Comparison of ENCODE assay signal across 13 cellular contexts in genomic region chr7:64180989-64181388, GRCh38. TPM values are rescaled to one million over a fixed set of nuclear protein-coding genes. Genes with fewer than 3 reads are reported as not detected.
DNase-seq lines count a peak whose midpoint lies in the region; ATAC-seq and TF ChIP-seq lines count a peak whose summit lies in the region.
"Had no signal": no experiment of that assay in that cellular context is flagged by ENCODE, and none has a peak within 500 bp of the region (broad histone marks: within the 10 kb centered on the region; RNA-seq: fewer than 3 reads in every experiment).

No MANE protein-coding gene starts in this region.

- H3K9ac ChIP-seq in DND-41 (ENCODE audit: low read depth, low read length) = no peak overlapping the region

- H3K4me1 ChIP-seq in DND-41 (ENCODE audit: insufficient read depth, low read length) = no peaks in the 10 kb centered on the region

- H3K36me3 Mint-ChIP-seq in chondrocyte (ENCODE audit: low read depth) = peaks cover 2% of the 10 kb centered on the region

- H3K4me3 Mint-ChIP-seq in chondrocyte (ENCODE audit: unreplicated experiment) = no peak overlapping the region
- H3K4me3 Mint-ChIP-seq: natural killer cell had no signal

- H3K79me2 ChIP-seq in DND-41 (ENCODE audit: insufficient read depth, low read length) = no peaks in the 10 kb centered on the region

- H3K9me3 ChIP-seq in DND-41 (ENCODE audit: insufficient read depth, low read length, severe bottlenecking) = peaks cover 23% of the 10 kb centered on the region

- no peak overlapping the region for H3K27ac ChIP-seq in DND-41 (ENCODE audit: low read length)

- no peaks in the 10 kb centered on the region for H4K20me1 ChIP-seq in DND-41 (ENCODE audit: insufficient read depth, low read length)

- no peak for ATAC-seq in DND-41 (ENCODE audit: insufficient read depth, low read depth)
- no peak for ATAC-seq in GM21825 (IDR thresholded peaks at IDR 0.05; ENCODE audit: unreplicated experiment)
- ATAC-seq in sciatic nerve = no peak
- ATAC-seq: natural killer cell had no signal

- intact Hi-C loops in sciatic nerve (cut with DNase I) = loop anchor here (5.0 kb wide), 1 partner anchor 436 kb away; no protein-coding TSS in a partner anchor

- H3K27me3 ChIP-seq in DND-41 (ENCODE audit: insufficient read depth, low read length, poor library complexity) = no peaks in the 10 kb centered on the region

- H3K4me2 ChIP-seq in DND-41 (ENCODE audit: insufficient read depth, low read length) = no peak overlapping the region
- H3K4me2 ChIP-seq: smooth muscle cell had no signal

- no peak overlapping the region for H3K27ac Mint-ChIP-seq in chondrocyte (ENCODE audit: unreplicated experiment)
- H3K27ac Mint-ChIP-seq: natural killer cell had no signal

- no peaks in the 10 kb centered on the region for H3K4me1 Mint-ChIP-seq in chondrocyte (ENCODE audit: low read depth)
- H3K4me1 Mint-ChIP-seq: natural killer cell had no signal

- H3K9me3 Mint-ChIP-seq in chondrocyte (ENCODE audit: low read depth) = peaks cover 44% of the 10 kb centered on the region

- no peaks in the 10 kb centered on the region for H3K36me3 ChIP-seq in DND-41 (ENCODE audit: insufficient read depth, low read length)

- TF ChIP-seq CTCF in AG09309 (IDR thresholded peaks at IDR 0.05; ENCODE audit: control insufficient read depth, insufficient read depth, low read depth, low read length, missing control alignments) = peak; percentile 13
- TF ChIP-seq CTCF in DND-41 (IDR thresholded peaks at IDR 0.05; ENCODE audit: borderline replicate concordance, extremely low read depth, low read length, poor library complexity, severe bottlenecking) = peak; percentile 45
- TF ChIP-seq CTCF in chondrocyte (IDR thresholded peaks at IDR 0.05) = peak; percentile 13

- H3K27me3 Mint-ChIP-seq in chondrocyte (ENCODE audit: low read depth) = no peaks in the 10 kb centered on the region

- no peak overlapping the region for H2AFZ ChIP-seq in DND-41 (ENCODE audit: low read depth, low read length)

- no peak overlapping the region for H3K4me3 ChIP-seq in AG09309 (ENCODE audit: control insufficient read depth, low read depth, low read length)
- H3K4me3 ChIP-seq in DND-41 (ENCODE audit: low read depth in 1 of 2, low read length in 2 of 2) = no peak overlapping the region
- H3K4me3 ChIP-seq: smooth muscle cell had no signal

- no peak for DNase-seq in AG09309 (ENCODE audit: low read depth)
- no peak for DNase-seq in DND-41
- peak; percentile 70 for DNase-seq in NAMALWA (ENCODE audit: low spot score)
- no peak for DNase-seq in chondrocyte (ENCODE audit: low spot score)
- DNase-seq in HuH-7.5 (ENCODE audit: low spot score) = no peak
- DNase-seq in NOMO-1 treated with dmso at 0.1 percent for 144 hours (lab: John Stamatoyannopoulos, UW; ENCODE audit: unreplicated experiment) = no peak
- DNase-seq in sciatic nerve (ENCODE audit: low spot score) = no peak
- DNase-seq: amniotic stem cell, GDM1, natural killer cell, NCI-H2081 treated with DMSO at 0.1 percent for 48 hours had no signal

RNA-seq across cellular contexts. Expression of gene ZNF735, which starts 26.0 kb away (rescaled TPM):
- total RNA-seq in chondrocyte (not detected in 3 replicates), sciatic nerve (not detected)
- total RNA-seq: natural killer cell, smooth muscle cell had no signal

RNA-seq across cellular contexts. Expression of gene ZNF679, which starts 47.3 kb away (rescaled TPM):
- total RNA-seq in chondrocyte (not detected in 3 replicates), sciatic nerve (not detected)
- total RNA-seq: natural killer cell, smooth muscle cell had no signal
